ENCODE assay signal across 2 cellular contexts in the genomic region with DNA sequence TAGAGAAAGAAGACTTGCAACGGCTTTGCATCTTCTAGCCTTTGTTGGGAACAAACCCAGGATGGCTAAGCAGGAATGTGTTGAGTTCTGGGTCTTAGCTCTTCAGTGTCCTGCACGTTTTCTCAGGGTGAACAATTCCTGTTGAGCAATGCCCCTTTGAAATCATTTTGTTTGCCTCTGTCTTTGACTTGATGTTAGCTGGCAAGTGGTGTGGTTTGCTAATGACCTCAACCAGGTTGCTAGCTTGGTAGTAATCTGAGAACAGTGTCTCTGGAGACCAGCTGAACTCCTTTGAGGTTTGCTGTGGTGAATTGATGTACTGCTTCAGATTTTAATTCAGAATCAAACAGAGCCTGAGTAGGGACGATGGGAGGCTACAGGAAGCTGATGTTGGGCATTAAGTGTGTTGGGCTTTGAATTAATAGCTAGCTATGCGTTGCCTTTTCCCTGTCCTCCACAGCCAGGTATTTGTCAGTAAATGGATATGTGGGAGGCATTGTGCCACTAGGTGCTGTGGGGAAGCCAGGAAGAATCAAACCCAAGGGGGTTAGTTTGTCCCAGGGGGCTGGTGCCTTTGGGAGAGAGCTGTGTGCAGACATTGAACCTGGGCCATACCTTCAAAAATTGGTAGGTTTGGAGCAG.
TF ChIP-seq lines count a peak whose summit lies in the region.

No MANE protein-coding gene starts in this region.

TF ChIP-seq in SK-N-SH treated with all-trans-retinoic acid at 6 μM for 48 hours, 23 proteins besides CTCF, POLR2A, EP300 and RAD21 (continued from another document):
- TF ChIP-seq, protein P1, sequence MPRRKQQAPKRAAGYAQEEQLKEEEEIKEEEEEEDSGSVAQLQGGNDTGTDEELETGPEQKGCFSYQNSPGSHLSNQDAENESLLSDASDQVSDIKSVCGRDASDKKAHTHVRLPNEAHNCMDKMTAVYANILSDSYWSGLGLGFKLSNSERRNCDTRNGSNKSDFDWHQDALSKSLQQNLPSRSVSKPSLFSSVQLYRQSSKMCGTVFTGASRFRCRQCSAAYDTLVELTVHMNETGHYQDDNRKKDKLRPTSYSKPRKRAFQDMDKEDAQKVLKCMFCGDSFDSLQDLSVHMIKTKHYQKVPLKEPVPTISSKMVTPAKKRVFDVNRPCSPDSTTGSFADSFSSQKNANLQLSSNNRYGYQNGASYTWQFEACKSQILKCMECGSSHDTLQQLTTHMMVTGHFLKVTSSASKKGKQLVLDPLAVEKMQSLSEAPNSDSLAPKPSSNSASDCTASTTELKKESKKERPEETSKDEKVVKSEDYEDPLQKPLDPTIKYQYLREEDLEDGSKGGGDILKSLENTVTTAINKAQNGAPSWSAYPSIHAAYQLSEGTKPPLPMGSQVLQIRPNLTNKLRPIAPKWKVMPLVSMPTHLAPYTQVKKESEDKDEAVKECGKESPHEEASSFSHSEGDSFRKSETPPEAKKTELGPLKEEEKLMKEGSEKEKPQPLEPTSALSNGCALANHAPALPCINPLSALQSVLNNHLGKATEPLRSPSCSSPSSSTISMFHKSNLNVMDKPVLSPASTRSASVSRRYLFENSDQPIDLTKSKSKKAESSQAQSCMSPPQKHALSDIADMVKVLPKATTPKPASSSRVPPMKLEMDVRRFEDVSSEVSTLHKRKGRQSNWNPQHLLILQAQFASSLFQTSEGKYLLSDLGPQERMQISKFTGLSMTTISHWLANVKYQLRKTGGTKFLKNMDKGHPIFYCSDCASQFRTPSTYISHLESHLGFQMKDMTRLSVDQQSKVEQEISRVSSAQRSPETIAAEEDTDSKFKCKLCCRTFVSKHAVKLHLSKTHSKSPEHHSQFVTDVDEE (CRISPR knock-in tag; IDR thresholded peaks at IDR 0.05), result no peak
- TF ChIP-seq ESRRG (CRISPR knock-in tag; IDR thresholded peaks at IDR 0.05), result no peak
- no peak for TF ChIP-seq ISL1 (CRISPR knock-in tag; IDR thresholded peaks at IDR 0.05)
- TF ChIP-seq ZFP3 (CRISPR knock-in tag; IDR thresholded peaks at IDR 0.05), result no peak
- no peak for TF ChIP-seq ARNTL (CRISPR knock-in tag; IDR thresholded peaks at IDR 0.05; ENCODE audit: borderline replicate concordance, low read depth)
- TF ChIP-seq TOX (CRISPR knock-in tag; IDR thresholded peaks at IDR 0.05; ENCODE audit: borderline replicate concordance), result no peak
- TF ChIP-seq, protein P2, sequence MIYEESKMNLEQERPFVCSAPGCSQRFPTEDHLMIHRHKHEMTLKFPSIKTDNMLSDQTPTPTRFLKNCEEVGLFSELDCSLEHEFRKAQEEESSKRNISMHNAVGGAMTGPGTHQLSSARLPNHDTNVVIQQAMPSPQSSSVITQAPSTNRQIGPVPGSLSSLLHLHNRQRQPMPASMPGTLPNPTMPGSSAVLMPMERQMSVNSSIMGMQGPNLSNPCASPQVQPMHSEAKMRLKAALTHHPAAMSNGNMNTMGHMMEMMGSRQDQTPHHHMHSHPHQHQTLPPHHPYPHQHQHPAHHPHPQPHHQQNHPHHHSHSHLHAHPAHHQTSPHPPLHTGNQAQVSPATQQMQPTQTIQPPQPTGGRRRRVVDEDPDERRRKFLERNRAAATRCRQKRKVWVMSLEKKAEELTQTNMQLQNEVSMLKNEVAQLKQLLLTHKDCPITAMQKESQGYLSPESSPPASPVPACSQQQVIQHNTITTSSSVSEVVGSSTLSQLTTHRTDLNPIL (CRISPR knock-in tag; IDR thresholded peaks at IDR 0.05; ENCODE audit: low read depth), result no peak
- no peak for TF ChIP-seq BACH2 (CRISPR knock-in tag; IDR thresholded peaks at IDR 0.05; ENCODE audit: borderline replicate concordance)
- TF ChIP-seq CSDC2 (CRISPR knock-in tag; IDR thresholded peaks at IDR 0.05), result no peak

TF ChIP-seq in SK-N-SH, 30 proteins besides CTCF, POLR2A, EP300 and RAD21 (continued from another document):
- TF ChIP-seq, protein P3, sequence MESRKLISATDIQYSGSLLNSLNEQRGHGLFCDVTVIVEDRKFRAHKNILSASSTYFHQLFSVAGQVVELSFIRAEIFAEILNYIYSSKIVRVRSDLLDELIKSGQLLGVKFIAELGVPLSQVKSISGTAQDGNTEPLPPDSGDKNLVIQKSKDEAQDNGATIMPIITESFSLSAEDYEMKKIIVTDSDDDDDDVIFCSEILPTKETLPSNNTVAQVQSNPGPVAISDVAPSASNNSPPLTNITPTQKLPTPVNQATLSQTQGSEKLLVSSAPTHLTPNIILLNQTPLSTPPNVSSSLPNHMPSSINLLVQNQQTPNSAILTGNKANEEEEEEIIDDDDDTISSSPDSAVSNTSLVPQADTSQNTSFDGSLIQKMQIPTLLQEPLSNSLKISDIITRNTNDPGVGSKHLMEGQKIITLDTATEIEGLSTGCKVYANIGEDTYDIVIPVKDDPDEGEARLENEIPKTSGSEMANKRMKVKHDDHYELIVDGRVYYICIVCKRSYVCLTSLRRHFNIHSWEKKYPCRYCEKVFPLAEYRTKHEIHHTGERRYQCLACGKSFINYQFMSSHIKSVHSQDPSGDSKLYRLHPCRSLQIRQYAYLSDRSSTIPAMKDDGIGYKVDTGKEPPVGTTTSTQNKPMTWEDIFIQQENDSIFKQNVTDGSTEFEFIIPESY (IDR thresholded peaks at IDR 0.05; ENCODE audit: borderline replicate concordance, low read depth), result no peak
- no peak for TF ChIP-seq YY1 (IDR thresholded peaks at IDR 0.05; ENCODE audit: low read depth)
- no peak for TF ChIP-seq TEAD4 (IDR thresholded peaks at IDR 0.05; ENCODE audit: borderline replicate concordance, insufficient read depth)
- TF ChIP-seq SMC3 (IDR thresholded peaks at IDR 0.05; ENCODE audit: low read depth, low read length), result no peak
- no peak for TF ChIP-seq TCF12 (IDR thresholded peaks at IDR 0.05)
TF ChIP-seq in SK-N-SH: peak in this region for 0.
